ENCODE assay signal across 2 cellular contexts in the genomic region with DNA sequence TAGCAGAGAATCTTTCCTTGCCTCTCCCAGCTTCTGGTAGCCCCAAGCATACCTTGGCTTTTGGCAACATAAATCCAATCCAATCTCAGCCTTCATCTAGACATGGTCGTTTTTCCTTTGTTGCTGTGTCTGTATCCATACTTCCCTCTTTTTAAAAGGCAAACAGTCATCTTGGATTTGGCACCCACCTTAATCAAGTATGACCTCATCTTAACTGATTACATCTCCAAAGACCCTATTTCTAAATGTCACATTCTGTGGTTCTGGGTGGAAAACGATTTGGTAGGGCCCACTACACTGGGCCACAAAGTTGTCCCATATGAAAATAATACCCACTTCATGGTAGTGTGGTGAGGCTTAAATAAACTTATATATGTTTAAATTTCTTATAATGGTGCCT.
TF ChIP-seq lines count a peak whose summit lies in the region.

No MANE protein-coding gene starts in this region.

TF ChIP-seq in SK-N-SH, 30 proteins besides CTCF, POLR2A, EP300 and RAD21:
- TF ChIP-seq GABPA (IDR thresholded peaks at IDR 0.05; ENCODE audit: low read depth) (no peak), FOXM1 (IDR thresholded peaks at IDR 0.05; ENCODE audit: low read depth) (no peak), POLR2AphosphoS5 (IDR thresholded peaks at IDR 0.05; ENCODE audit: low read depth, low read length) (no peak), NFIC (IDR thresholded peaks at IDR 0.05; ENCODE audit: borderline replicate concordance) (no peak), MXI1 (IDR thresholded peaks at IDR 0.05; ENCODE audit: low read depth, low read length) (no peak), YY1 (IDR thresholded peaks at IDR 0.05; ENCODE audit: low read depth) (no peak), GATA2 (CRISPR knock-in tag; IDR thresholded peaks at IDR 0.05) (no peak), RFX5 (IDR thresholded peaks at IDR 0.05; ENCODE audit: low read length) (no peak), RCOR1 (IDR thresholded peaks at IDR 0.05; ENCODE audit: low read length) (no peak), TEAD4 (IDR thresholded peaks at IDR 0.05; ENCODE audit: borderline replicate concordance, insufficient read depth) (no peak), NRF1 (IDR thresholded peaks at IDR 0.05; ENCODE audit: low read depth, low read length) (no peak)
- TF ChIP-seq, protein P1, sequence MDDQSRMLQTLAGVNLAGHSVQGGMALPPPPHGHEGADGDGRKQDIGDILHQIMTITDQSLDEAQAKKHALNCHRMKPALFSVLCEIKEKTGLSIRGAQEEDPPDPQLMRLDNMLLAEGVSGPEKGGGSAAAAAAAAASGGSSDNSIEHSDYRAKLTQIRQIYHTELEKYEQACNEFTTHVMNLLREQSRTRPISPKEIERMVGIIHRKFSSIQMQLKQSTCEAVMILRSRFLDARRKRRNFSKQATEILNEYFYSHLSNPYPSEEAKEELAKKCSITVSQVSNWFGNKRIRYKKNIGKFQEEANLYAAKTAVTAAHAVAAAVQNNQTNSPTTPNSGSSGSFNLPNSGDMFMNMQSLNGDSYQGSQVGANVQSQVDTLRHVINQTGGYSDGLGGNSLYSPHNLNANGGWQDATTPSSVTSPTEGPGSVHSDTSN (IDR thresholded peaks at IDR 0.05): no peak

TF ChIP-seq in SK-N-SH treated with all-trans-retinoic acid at 6 μM for 48 hours, 23 proteins besides CTCF, POLR2A, EP300 and RAD21:
- no peak for TF ChIP-seq ISL1 (CRISPR knock-in tag; IDR thresholded peaks at IDR 0.05)
- no peak for TF ChIP-seq BACH2 (CRISPR knock-in tag; IDR thresholded peaks at IDR 0.05; ENCODE audit: borderline replicate concordance)
- TF ChIP-seq CSDC2 (CRISPR knock-in tag; IDR thresholded peaks at IDR 0.05): no peak
- no peak for TF ChIP-seq ZC3H10 (CRISPR knock-in tag; IDR thresholded peaks at IDR 0.05)
